1 cellular context compared by ENCODE assay signal in genomic region chr10:28382520-28383269, GRCh38.
TF ChIP-seq lines count a peak whose summit lies in the region.

No MANE protein-coding gene starts in this region.

TF ChIP-seq in H1, 55 proteins besides CTCF, POLR2A, EP300 and RAD21 (continued from another document):
- TF ChIP-seq USF2 (IDR thresholded peaks at IDR 0.05; ENCODE audit: low read length) (no peak), FOSL1 (IDR thresholded peaks at IDR 0.05; ENCODE audit: insufficient read depth, low read depth, low read length) (no peak), RXRA (IDR thresholded peaks at IDR 0.05; ENCODE audit: insufficient read depth, low read depth, low read length) (no peak), JUN (IDR thresholded peaks at IDR 0.05; ENCODE audit: low read depth, low read length) (no peak), SP1 (IDR thresholded peaks at IDR 0.05; ENCODE audit: low read depth, low read length) (no peak)
